21 cellular contexts compared by ENCODE assay signal in genomic region chr15:23503546-23503945, GRCh38. TPM values are rescaled to one million over a fixed set of nuclear protein-coding genes. Genes with fewer than 3 reads are reported as not detected.
"Had no signal": no experiment of that assay in that cellular context is flagged by ENCODE, and none has a peak within 500 bp of the region (broad histone marks: within the 10 kb centered on the region; RNA-seq: fewer than 3 reads in every experiment).

No MANE protein-coding gene starts in this region.

- H2AFZ ChIP-seq: neural progenitor cell had no signal

- H3K27me3 ChIP-seq: ascending aorta, neural progenitor cell, right atrium auricular region, transverse colon, vagina had no signal

- DNase-seq: activated CD4-positive, alpha-beta memory T cell treated with anti-CD3 and anti-CD28 coated beads, Interleukin-2, amount 10 ng/mL, durations not matched to agents 7 days and 5 days; activated CD4-positive, alpha-beta T cell treated with anti-CD3 and anti-CD28 coated beads for 48 hours; activated CD4-positive, CD25-positive, alpha-beta regulatory T cell; activated effector memory CD4-positive, alpha-beta T cell treated with Interleukin-2 at 50 U/mL for 16 hours; activated naive CD4-positive, alpha-beta T cell treated with anti-CD3 and anti-CD28 coated beads, Interleukin-2, amount 10 ng/mL, durations not matched to agents 7 days and 5 days; activated T-cell treated with anti-CD3 and anti-CD28 coated beads, Interleukin-2, amount 50 U/mL, for 4 hours; immature natural killer cell; stimulated activated CD4-positive, alpha-beta T cell treated with anti-CD3 and anti-CD28 coated beads, Interleukin-2, amount 100 ng/mL, for 24 hours; stimulated activated naive CD4-positive, alpha-beta T cell treated with Interleukin-2 at 50 U/mL for 16 hours; T1000; transverse colon had no signal

- H3K27ac ChIP-seq: ascending aorta, coronary artery, neural progenitor cell, prostate gland, right atrium auricular region, transverse colon, vagina had no signal

- H3K4me1 ChIP-seq: ascending aorta, neural progenitor cell, prostate gland, right atrium auricular region, transverse colon, vagina had no signal

- H3K9ac ChIP-seq: neural progenitor cell had no signal

- H3K4me3 ChIP-seq: ascending aorta, coronary artery, neural progenitor cell, prostate gland, right atrium auricular region, transverse colon, vagina had no signal

- H3K36me3 ChIP-seq: ascending aorta, neural progenitor cell, prostate gland, right atrium auricular region, transverse colon, vagina had no signal

- H3K9me3 ChIP-seq: ascending aorta, prostate gland, transverse colon, vagina had no signal

- FAIRE-seq: frontal cortex had no signal

RNA-seq across cellular contexts. Expression of gene GOLGA6L2, which starts 56.5 kb away (rescaled TPM):
- polyA plus RNA-seq: adipose tissue, esophagus, immature natural killer cell, liver had no signal
